ENCODE assay signal across 3 cellular contexts in genomic region chr4:83214079-83214478, GRCh38.
TF ChIP-seq lines count a peak whose summit lies in the region.

No MANE protein-coding gene starts in this region.

TF ChIP-seq in HepG2, 621 proteins besides CTCF, POLR2A, EP300 and RAD21 (continues in another document):
- TF ChIP-seq ZNF616 (CRISPR knock-in tag; IDR thresholded peaks at IDR 0.05; ENCODE audit: low read depth) (no peak), GATA4 (IDR thresholded peaks at IDR 0.05; ENCODE audit: borderline replicate concordance, low read depth) (no peak), ZNF619 (CRISPR knock-in tag; IDR thresholded peaks at IDR 0.05) (no peak), MAFK (conservative IDR thresholded peaks at IDR 0.05 in 1 of 2, IDR thresholded peaks at IDR 0.05 in 1 of 2; ENCODE audit: low read length in 2 of 2) (peak; percentile 76 to 87), EED (CRISPR knock-in tag; IDR thresholded peaks at IDR 0.05) (no peak), NFE2L1 (CRISPR knock-in tag; IDR thresholded peaks at IDR 0.05; ENCODE audit: borderline replicate concordance) (no peak), DRAP1 (CRISPR knock-in tag; IDR thresholded peaks at IDR 0.05) (no peak), PRDM10 (CRISPR knock-in tag; IDR thresholded peaks at IDR 0.05; ENCODE audit: low read depth) (no peak), ASH2L (IDR thresholded peaks at IDR 0.05; ENCODE audit: insufficient read length, low read depth, low read length) (no peak), U2AF2 (IDR thresholded peaks at IDR 0.05; ENCODE audit: low read depth, low read length) (no peak), MAFF (IDR thresholded peaks at IDR 0.05; ENCODE audit: low read depth, low read length) (peak; percentile 82), IRF1 (CRISPR knock-in tag; IDR thresholded peaks at IDR 0.05; ENCODE audit: low read depth) (no peak), ATF5 (CRISPR knock-in tag; IDR thresholded peaks at IDR 0.05; ENCODE audit: low read depth) (no peak)

TF ChIP-seq in IMR-90, 13 proteins besides CTCF, POLR2A, EP300 and RAD21:
- no peak for TF ChIP-seq CHD1 (IDR thresholded peaks at IDR 0.05; ENCODE audit: low read depth, low read length)
- TF ChIP-seq MAZ (IDR thresholded peaks at IDR 0.05; ENCODE audit: borderline replicate concordance, low read depth, low read length) = no peak
- no peak for TF ChIP-seq MXI1 (IDR thresholded peaks at IDR 0.05; ENCODE audit: borderline replicate concordance, low read depth, low read length)
- TF ChIP-seq RFX5 (IDR thresholded peaks at IDR 0.05; ENCODE audit: low read depth, low read length) = no peak
- peak; percentile 80 for TF ChIP-seq MAFK (IDR thresholded peaks at IDR 0.05; ENCODE audit: low read depth, low read length)
- no peak for TF ChIP-seq NFE2L2 (IDR thresholded peaks at IDR 0.05; ENCODE audit: low read depth, low read length)
- TF ChIP-seq RCOR1 (IDR thresholded peaks at IDR 0.05; ENCODE audit: insufficient replicate concordance, low read length) = no peak
TF ChIP-seq in IMR-90: peak in this region for 1.

TF ChIP-seq in K562, 482 proteins besides CTCF, POLR2A, EP300 and RAD21:
- TF ChIP-seq ZNF316 (IDR thresholded peaks at IDR 0.05) (peak; percentile 70), ZFP1 (CRISPR knock-in tag; IDR thresholded peaks at IDR 0.05) (no peak), C11orf30 (IDR thresholded peaks at IDR 0.05; ENCODE audit: low read depth) (peak; percentile 38), MAFK (IDR thresholded peaks at IDR 0.05; ENCODE audit: low read length) (peak; percentile 44; the same call in 1 of the 2 replicates)
